Comparison of ENCODE assay signal across 19 cellular contexts in genomic region chr10:129883029-129883428, GRCh38.
A peak's percentile ranks its signal among the peaks of the same experiment; 100 is the strongest.
DNase-seq lines count a peak whose midpoint lies in the region; ATAC-seq and TF ChIP-seq lines count a peak whose summit lies in the region.
"Had no signal": no experiment of that assay in that cellular context is flagged by ENCODE, and none has a peak within 500 bp of the region (broad histone marks: within the 10 kb centered on the region; RNA-seq: fewer than 3 reads in every experiment).

No MANE protein-coding gene starts in this region.

- H3K4me1 ChIP-seq in mesenchymal stem cell (ENCODE audit: control insufficient read depth, insufficient read depth, low read depth, low read length): peaks cover 2% of the 10 kb centered on the region
- H3K4me1 ChIP-seq in stomach: no peaks in the 10 kb centered on the region
- H3K4me1 ChIP-seq in gastroesophageal sphincter: no peaks in the 10 kb centered on the region

- H3K27ac Mint-ChIP-seq in stimulated activated naive B cell treated with anti-CD40 and anti-IgM and Interleukin-4, amounts not matched to agents 10 μg/mL and 1 μg/mL and 100 μg/mL, for 72 hours: no peak overlapping the region
- H3K27ac Mint-ChIP-seq: CD4-positive, CD25-positive, alpha-beta regulatory T cell had no signal

- no peak for ATAC-seq in stimulated activated naive B cell treated with anti-CD40 and anti-IgM and Interleukin-4, amounts not matched to agents 10 μg/mL and 1 μg/mL and 100 μg/mL, for 72 hours (replicated peaks)
- ATAC-seq in gastroesophageal sphincter: no peak
- ATAC-seq: Panc1 had no signal

- no peak for TF ChIP-seq EP300 in stomach (IDR thresholded peaks at IDR 0.05)
- TF ChIP-seq EP300 in gastroesophageal sphincter (IDR thresholded peaks at IDR 0.05): no peak

- 88% methylated on average over 11 of the region's 11 CpGs for WGBS in mesenchymal stem cell
- 81 to 90% (median 84%) methylated on average over 11 of the region's 11 CpGs for WGBS in stomach, 5 donors
- WGBS in gastroesophageal sphincter (ENCODE audit: low coverage in 1 of 2), 2 donors: 80% methylated on average over 1 of the region's 11 CpGs; no CpG with 5 or more reads in 1 of the 2 donors

- H3K36me3 ChIP-seq in mesenchymal stem cell (ENCODE audit: control insufficient read depth in 1 of 2, insufficient read depth in 2 of 2, low read depth in 1 of 2, low read length in 2 of 2) (peaks cover 0 to 51% of the 10 kb centered on the region in 2 experiments), stomach (no peaks in the 10 kb centered on the region), gastroesophageal sphincter (no peaks in the 10 kb centered on the region)

- H3K27me3 Mint-ChIP-seq in stimulated activated naive B cell treated with anti-CD40 and anti-IgM and Interleukin-4, amounts not matched to agents 10 μg/mL and 1 μg/mL and 100 μg/mL, for 72 hours: peaks cover 0 to 8% of the 10 kb centered on the region in 2 donors

- peaks cover 0 to 1% of the 10 kb centered on the region in 2 donors for H3K4me1 Mint-ChIP-seq in stimulated activated naive B cell treated with anti-CD40 and anti-IgM and Interleukin-4, amounts not matched to agents 10 μg/mL and 1 μg/mL and 100 μg/mL, for 72 hours

- DNase-seq in stimulated activated CD4-positive, alpha-beta T cell treated with anti-CD3 and anti-CD28 coated beads, Interleukin-15, amount 100 ng/mL, for 24 hours: peak; percentile 11
- no peak for DNase-seq in stimulated activated CD4-positive, alpha-beta T cell treated with anti-CD3 and anti-CD28 coated beads, Interleukin-4, amount 100 ng/mL, for 24 hours
- DNase-seq in NB4 (ENCODE audit: low read depth): peak; percentile 78
- DNase-seq in mesenchymal stem cell: no peak
- DNase-seq in stimulated activated naive B cell treated with anti-CD40 and anti-IgM and Interleukin-4, amounts not matched to agents 10 μg/mL and 1 μg/mL and 100 μg/mL, for 72 hours: no peak
- DNase-seq in stomach: no peak
- DNase-seq: BE2C; CD4-positive, CD25-positive, alpha-beta regulatory T cell; DMS79; IMR-90; NCI-H1048; NCI-H1930; NCI-H510A; NCI-H748 treated with DMSO at 0.1 percent for 48 hours; SIG-M5; SK-N-SH had no signal

- no peaks in the 10 kb centered on the region for H3K27me3 ChIP-seq in mesenchymal stem cell (ENCODE audit: control insufficient read depth in 1 of 2, insufficient read depth in 1 of 2, low read length in 2 of 2)
- H3K27me3 ChIP-seq in stomach: peaks cover 0 to 42% (median 3%) of the 10 kb centered on the region in 3 donors
- peaks cover 13% of the 10 kb centered on the region for H3K27me3 ChIP-seq in gastroesophageal sphincter
- H3K27me3 ChIP-seq: BE2C had no signal

- no peaks in the 10 kb centered on the region for H3K79me1 ChIP-seq in mesenchymal stem cell (replicated peaks; ENCODE audit: low read length, poor library complexity, severe bottlenecking)

- no peak overlapping the region for H3K18ac ChIP-seq in mesenchymal stem cell (ENCODE audit: low read depth in 1 of 2, low read length in 2 of 2)

- H3K14ac ChIP-seq in mesenchymal stem cell (ENCODE audit: low read length in 2 of 2): no peak overlapping the region

- H2BK15ac ChIP-seq in mesenchymal stem cell (ENCODE audit: low read depth, poor library complexity, severe bottlenecking): no peak overlapping the region

- H2BK12ac ChIP-seq in mesenchymal stem cell (ENCODE audit: low read length in 2 of 2): no peak overlapping the region

- H2AFZ ChIP-seq in mesenchymal stem cell (ENCODE audit: low read depth, low read length): no peak overlapping the region

- no peaks in the 10 kb centered on the region for H3K36me3 Mint-ChIP-seq in stimulated activated naive B cell treated with anti-CD40 and anti-IgM and Interleukin-4, amounts not matched to agents 10 μg/mL and 1 μg/mL and 100 μg/mL, for 72 hours
- H3K36me3 Mint-ChIP-seq: CD4-positive, CD25-positive, alpha-beta regulatory T cell had no signal

- H3K4me3 Mint-ChIP-seq in stimulated activated naive B cell treated with anti-CD40 and anti-IgM and Interleukin-4, amounts not matched to agents 10 μg/mL and 1 μg/mL and 100 μg/mL, for 72 hours: no peak overlapping the region
- H3K4me3 Mint-ChIP-seq: CD4-positive, CD25-positive, alpha-beta regulatory T cell had no signal

- no peak for TF ChIP-seq POLR2A in NB4 (IDR thresholded peaks at IDR 0.05; ENCODE audit: extremely low read depth, insufficient read length)
- TF ChIP-seq POLR2A in stomach (IDR thresholded peaks at IDR 0.05): no peak
- TF ChIP-seq POLR2A in gastroesophageal sphincter (IDR thresholded peaks at IDR 0.05): no peak

- H3K9me3 Mint-ChIP-seq in stimulated activated naive B cell treated with anti-CD40 and anti-IgM and Interleukin-4, amounts not matched to agents 10 μg/mL and 1 μg/mL and 100 μg/mL, for 72 hours: no peaks in the 10 kb centered on the region

- H3K4me3 ChIP-seq in NB4 (ENCODE audit: low read depth, low read length) (peak overlapping the region; percentile 6), mesenchymal stem cell (ENCODE audit: insufficient read depth in 1 of 2, low read depth in 1 of 2, low read length in 2 of 2) (no peak overlapping the region), stomach (no peak overlapping the region), gastroesophageal sphincter (no peak overlapping the region)

- H3K9me3 ChIP-seq in mesenchymal stem cell (ENCODE audit: control insufficient read depth, low read length) (no peaks in the 10 kb centered on the region), stomach (no peaks in the 10 kb centered on the region), gastroesophageal sphincter (no peaks in the 10 kb centered on the region)
- H3K9me3 ChIP-seq: BE2C, SK-N-SH had no signal

- no peak for TF ChIP-seq CTCF in NB4 (IDR thresholded peaks at IDR 0.05; ENCODE audit: low read depth, low read length)
- TF ChIP-seq CTCF in stomach (IDR thresholded peaks at IDR 0.05): no peak
- TF ChIP-seq CTCF in gastroesophageal sphincter (IDR thresholded peaks at IDR 0.05): no peak

- H4K8ac ChIP-seq in mesenchymal stem cell (ENCODE audit: low read length): no peak overlapping the region

- no peak overlapping the region for H3K23ac ChIP-seq in mesenchymal stem cell (ENCODE audit: low read length in 2 of 2)

- no peak overlapping the region for H3K4ac ChIP-seq in mesenchymal stem cell (ENCODE audit: low read depth in 1 of 2, low read length in 2 of 2)

- H2BK5ac ChIP-seq in mesenchymal stem cell (ENCODE audit: low read depth, low read length, poor library complexity, severe bottlenecking): no peak overlapping the region

- H3K27ac ChIP-seq in mesenchymal stem cell (ENCODE audit: low read length, poor library complexity, severe bottlenecking): no peak overlapping the region
- no peak overlapping the region for H3K27ac ChIP-seq in stomach
- no peak overlapping the region for H3K27ac ChIP-seq in gastroesophageal sphincter
- H3K27ac ChIP-seq: KMS-11 had no signal

- H2AK5ac ChIP-seq in mesenchymal stem cell (ENCODE audit: low read length, severe bottlenecking): no peak overlapping the region

- intact Hi-C loops in stomach (cut with DNase I; ENCODE audit: low total_unique reads): no loop called here

- H3K4me2 ChIP-seq in mesenchymal stem cell (ENCODE audit: low read length, poor library complexity, severe bottlenecking): no peak overlapping the region
- H3K4me2 ChIP-seq: KMS-11, SK-N-SH had no signal

- H4K91ac ChIP-seq in mesenchymal stem cell (ENCODE audit: low read length): no peak overlapping the region

- no peak overlapping the region for H2BK120ac ChIP-seq in mesenchymal stem cell (ENCODE audit: low read depth, low read length)

- peak overlapping the region; percentile 6 for H3K9ac ChIP-seq in mesenchymal stem cell (ENCODE audit: low read length)
- H3K9ac ChIP-seq: KMS-11, SK-N-SH had no signal

Comparison
In these comparisons a context has a peak if more than half of its experiments do, and no peak if none do; other contexts are left out.
1. DNase-seq: peak in stimulated activated CD4-positive, alpha-beta T cell treated with anti-CD3 and anti-CD28 coated beads, Interleukin-15, amount 100 ng/mL, for 24 hours (single experiment) and NB4 (single experiment); none in stimulated activated CD4-positive, alpha-beta T cell treated with anti-CD3 and anti-CD28 coated beads, Interleukin-4, amount 100 ng/mL, for 24 hours (single experiment), mesenchymal stem cell (single experiment), stimulated activated naive B cell treated with anti-CD40 and anti-IgM and Interleukin-4, amounts not matched to agents 10 μg/mL and 1 μg/mL and 100 μg/mL, for 72 hours (single experiment) and stomach (single experiment).